ENCODE assay signal across 1 cellular context in the genomic region with DNA sequence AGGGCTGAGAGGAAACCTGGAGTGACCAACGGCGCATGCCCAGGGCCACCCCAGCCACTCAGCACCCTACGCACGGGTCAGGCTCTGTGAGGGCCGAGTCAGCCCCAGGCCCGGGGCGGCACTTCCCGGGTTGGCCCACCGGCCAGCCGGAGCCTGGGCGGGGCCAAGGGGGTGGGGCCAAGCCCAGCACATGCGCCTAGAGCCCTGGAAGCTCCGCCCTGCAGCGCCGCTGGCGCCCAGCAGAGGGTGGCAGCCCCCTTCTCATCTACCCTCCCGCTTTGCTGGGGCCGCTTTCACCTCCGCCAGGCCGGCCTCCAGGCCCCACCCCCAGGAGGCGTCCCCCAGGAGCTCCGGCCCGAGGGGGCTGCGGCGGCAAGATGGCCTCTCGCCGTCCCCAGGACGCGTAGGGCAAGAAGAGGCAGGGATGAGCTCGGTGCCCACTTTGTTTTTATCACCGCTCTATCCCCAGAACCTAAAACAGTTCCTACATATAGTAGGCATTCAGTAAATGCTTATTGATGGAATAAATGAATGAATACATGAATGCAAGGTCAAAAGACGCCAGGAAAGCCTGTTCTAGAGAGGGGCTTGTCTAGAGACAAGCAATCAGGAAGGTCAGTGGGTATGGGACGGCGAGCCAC.
A peak's percentile ranks its signal among the peaks of the same experiment; 100 is the strongest.
TF ChIP-seq lines count a peak whose summit lies in the region.

No MANE protein-coding gene starts in this region.

TF ChIP-seq in GM12878, 131 proteins besides CTCF, POLR2A, EP300 and RAD21 (continued from another document):
- TF ChIP-seq, protein P1, sequence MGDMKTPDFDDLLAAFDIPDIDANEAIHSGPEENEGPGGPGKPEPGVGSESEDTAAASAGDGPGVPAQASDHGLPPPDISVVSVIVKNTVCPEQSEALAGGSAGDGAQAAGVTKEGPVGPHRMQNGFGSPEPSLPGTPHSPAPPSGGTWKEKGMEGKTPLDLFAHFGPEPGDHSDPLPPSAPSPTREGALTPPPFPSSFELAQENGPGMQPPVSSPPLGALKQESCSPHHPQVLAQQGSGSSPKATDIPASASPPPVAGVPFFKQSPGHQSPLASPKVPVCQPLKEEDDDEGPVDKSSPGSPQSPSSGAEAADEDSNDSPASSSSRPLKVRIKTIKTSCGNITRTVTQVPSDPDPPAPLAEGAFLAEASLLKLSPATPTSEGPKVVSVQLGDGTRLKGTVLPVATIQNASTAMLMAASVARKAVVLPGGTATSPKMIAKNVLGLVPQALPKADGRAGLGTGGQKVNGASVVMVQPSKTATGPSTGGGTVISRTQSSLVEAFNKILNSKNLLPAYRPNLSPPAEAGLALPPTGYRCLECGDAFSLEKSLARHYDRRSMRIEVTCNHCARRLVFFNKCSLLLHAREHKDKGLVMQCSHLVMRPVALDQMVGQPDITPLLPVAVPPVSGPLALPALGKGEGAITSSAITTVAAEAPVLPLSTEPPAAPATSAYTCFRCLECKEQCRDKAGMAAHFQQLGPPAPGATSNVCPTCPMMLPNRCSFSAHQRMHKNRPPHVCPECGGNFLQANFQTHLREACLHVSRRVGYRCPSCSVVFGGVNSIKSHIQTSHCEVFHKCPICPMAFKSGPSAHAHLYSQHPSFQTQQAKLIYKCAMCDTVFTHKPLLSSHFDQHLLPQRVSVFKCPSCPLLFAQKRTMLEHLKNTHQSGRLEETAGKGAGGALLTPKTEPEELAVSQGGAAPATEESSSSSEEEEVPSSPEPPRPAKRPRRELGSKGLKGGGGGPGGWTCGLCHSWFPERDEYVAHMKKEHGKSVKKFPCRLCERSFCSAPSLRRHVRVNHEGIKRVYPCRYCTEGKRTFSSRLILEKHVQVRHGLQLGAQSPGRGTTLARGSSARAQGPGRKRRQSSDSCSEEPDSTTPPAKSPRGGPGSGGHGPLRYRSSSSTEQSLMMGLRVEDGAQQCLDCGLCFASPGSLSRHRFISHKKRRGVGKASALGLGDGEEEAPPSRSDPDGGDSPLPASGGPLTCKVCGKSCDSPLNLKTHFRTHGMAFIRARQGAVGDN (IDR thresholded peaks at IDR 0.05): peak; percentile 73; the same call in 1 of the 2 replicates
- TF ChIP-seq DPF2 (IDR thresholded peaks at IDR 0.05) (no peak; the same call in 1 of the 2 replicates), NR2F1 (conservative IDR thresholded peaks at IDR 0.05) (peak; percentile 50), TCF12 (IDR thresholded peaks at IDR 0.05; ENCODE audit: low read depth, low read length) (no peak), CHD1 (IDR thresholded peaks at IDR 0.05; ENCODE audit: low read depth, low read length) (no peak), RBBP5 (conservative IDR thresholded peaks at IDR 0.05) (no peak)
- TF ChIP-seq, protein P2, sequence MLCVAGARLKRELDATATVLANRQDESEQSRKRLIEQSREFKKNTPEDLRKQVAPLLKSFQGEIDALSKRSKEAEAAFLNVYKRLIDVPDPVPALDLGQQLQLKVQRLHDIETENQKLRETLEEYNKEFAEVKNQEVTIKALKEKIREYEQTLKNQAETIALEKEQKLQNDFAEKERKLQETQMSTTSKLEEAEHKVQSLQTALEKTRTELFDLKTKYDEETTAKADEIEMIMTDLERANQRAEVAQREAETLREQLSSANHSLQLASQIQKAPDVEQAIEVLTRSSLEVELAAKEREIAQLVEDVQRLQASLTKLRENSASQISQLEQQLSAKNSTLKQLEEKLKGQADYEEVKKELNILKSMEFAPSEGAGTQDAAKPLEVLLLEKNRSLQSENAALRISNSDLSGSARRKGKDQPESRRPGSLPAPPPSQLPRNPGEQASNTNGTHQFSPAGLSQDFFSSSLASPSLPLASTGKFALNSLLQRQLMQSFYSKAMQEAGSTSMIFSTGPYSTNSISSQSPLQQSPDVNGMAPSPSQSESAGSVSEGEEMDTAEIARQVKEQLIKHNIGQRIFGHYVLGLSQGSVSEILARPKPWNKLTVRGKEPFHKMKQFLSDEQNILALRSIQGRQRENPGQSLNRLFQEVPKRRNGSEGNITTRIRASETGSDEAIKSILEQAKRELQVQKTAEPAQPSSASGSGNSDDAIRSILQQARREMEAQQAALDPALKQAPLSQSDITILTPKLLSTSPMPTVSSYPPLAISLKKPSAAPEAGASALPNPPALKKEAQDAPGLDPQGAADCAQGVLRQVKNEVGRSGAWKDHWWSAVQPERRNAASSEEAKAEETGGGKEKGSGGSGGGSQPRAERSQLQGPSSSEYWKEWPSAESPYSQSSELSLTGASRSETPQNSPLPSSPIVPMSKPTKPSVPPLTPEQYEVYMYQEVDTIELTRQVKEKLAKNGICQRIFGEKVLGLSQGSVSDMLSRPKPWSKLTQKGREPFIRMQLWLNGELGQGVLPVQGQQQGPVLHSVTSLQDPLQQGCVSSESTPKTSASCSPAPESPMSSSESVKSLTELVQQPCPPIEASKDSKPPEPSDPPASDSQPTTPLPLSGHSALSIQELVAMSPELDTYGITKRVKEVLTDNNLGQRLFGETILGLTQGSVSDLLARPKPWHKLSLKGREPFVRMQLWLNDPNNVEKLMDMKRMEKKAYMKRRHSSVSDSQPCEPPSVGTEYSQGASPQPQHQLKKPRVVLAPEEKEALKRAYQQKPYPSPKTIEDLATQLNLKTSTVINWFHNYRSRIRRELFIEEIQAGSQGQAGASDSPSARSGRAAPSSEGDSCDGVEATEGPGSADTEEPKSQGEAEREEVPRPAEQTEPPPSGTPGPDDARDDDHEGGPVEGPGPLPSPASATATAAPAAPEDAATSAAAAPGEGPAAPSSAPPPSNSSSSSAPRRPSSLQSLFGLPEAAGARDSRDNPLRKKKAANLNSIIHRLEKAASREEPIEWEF (IDR thresholded peaks at IDR 0.05; ENCODE audit: insufficient replicate concordance, low read depth, low read length): no peak
